In the genomic region with DNA sequence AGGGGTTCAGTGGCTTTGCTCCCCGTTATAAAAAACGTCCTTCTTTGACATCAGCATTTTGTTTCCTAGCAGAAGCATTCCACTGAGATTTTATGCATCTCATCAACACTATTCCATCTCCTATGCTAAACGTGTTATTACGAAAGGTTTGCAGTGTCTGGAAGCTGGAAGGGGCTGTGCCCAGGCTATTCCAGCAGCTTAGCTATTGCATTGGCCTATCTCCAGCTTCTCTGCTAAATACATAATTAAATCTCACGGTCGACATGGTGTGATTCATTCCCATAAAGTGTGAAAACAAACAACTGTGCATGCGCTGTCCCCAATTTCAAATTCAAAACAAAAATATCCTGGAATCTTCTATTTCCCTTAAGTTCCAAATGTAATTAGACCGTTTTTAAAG, we compare ENCODE assay signal across 30 cellular contexts.
A peak's percentile ranks its signal among the peaks of the same experiment; 100 is the strongest.
DNase-seq lines count a peak whose midpoint lies in the region; ATAC-seq and TF ChIP-seq lines count a peak whose summit lies in the region.
"Had no signal": no experiment of that assay in that cellular context is flagged by ENCODE, and none has a peak within 500 bp of the region (broad histone marks: within the 10 kb centered on the region; RNA-seq: fewer than 3 reads in every experiment).

No MANE protein-coding gene starts in this region.

- TF ChIP-seq CTCF in brain (conservative IDR thresholded peaks at IDR 0.05) (no peak), retinal pigment epithelial cell (conservative IDR thresholded peaks at IDR 0.05; ENCODE audit: low read depth, low read length) (no peak)

- no peak for ATAC-seq in HG03520 (IDR thresholded peaks at IDR 0.05; ENCODE audit: unreplicated experiment)
- ATAC-seq: activated CD8-positive, alpha-beta T cell treated with anti-CD3 and anti-CD28 coated beads, Interleukin-2, amount 10 ng/mL, durations not matched to agents 7 days and 5 days; left ventricle myocardium superior; stimulated activated memory B cell treated with anti-CD40 and anti-IgM and Interleukin-4, amounts not matched to agents 10 μg/mL and 1 μg/mL and 100 μg/mL, for 72 hours had no signal

- peak overlapping the region; percentile 32 for H3K4me3 ChIP-seq in retinal pigment epithelial cell (ENCODE audit: low read length)
- H3K4me3 ChIP-seq: ascending aorta, SJSA1, suprapubic skin had no signal

- H3K4me3 Mint-ChIP-seq in brain: peak overlapping the region in 3 of 5 experiments; percentile 54 to 64 (median 59)
- H3K4me3 Mint-ChIP-seq: activated CD8-positive, alpha-beta T cell treated with anti-CD3 and anti-CD28 coated beads, Interleukin-2, amount 10 ng/mL, durations not matched to agents 7 days and 5 days; activated naive CD8-positive, alpha-beta T cell treated with anti-CD3 and anti-CD28 coated beads, Interleukin-2, amount 10 ng/mL, durations not matched to agents 7 days and 5 days; CD4-positive, alpha-beta memory T cell; naive B cell; stimulated activated memory B cell treated with anti-CD40 and anti-IgM and Interleukin-4, amounts not matched to agents 10 μg/mL and 1 μg/mL and 100 μg/mL, for 72 hours had no signal

- no peaks in the 10 kb centered on the region for H3K36me3 Mint-ChIP-seq in brain
- H3K36me3 Mint-ChIP-seq: activated naive CD8-positive, alpha-beta T cell treated with anti-CD3 and anti-CD28 coated beads, Interleukin-2, amount 10 ng/mL, durations not matched to agents 7 days and 5 days; CD4-positive, alpha-beta memory T cell; naive B cell; stimulated activated memory B cell treated with anti-CD40 and anti-IgM and Interleukin-4, amounts not matched to agents 10 μg/mL and 1 μg/mL and 100 μg/mL, for 72 hours had no signal

- peak overlapping the region in 2 of 5 experiments; percentile 45 to 77 for H3K27ac Mint-ChIP-seq in brain
- H3K27ac Mint-ChIP-seq: activated CD8-positive, alpha-beta T cell treated with anti-CD3 and anti-CD28 coated beads, Interleukin-2, amount 10 ng/mL, durations not matched to agents 7 days and 5 days; activated naive CD8-positive, alpha-beta T cell treated with anti-CD3 and anti-CD28 coated beads, Interleukin-2, amount 10 ng/mL, durations not matched to agents 7 days and 5 days; CD4-positive, alpha-beta memory T cell; naive B cell; progenitor cell of endocrine pancreas; stimulated activated memory B cell treated with anti-CD40 and anti-IgM and Interleukin-4, amounts not matched to agents 10 μg/mL and 1 μg/mL and 100 μg/mL, for 72 hours had no signal

- H3K9me3 Mint-ChIP-seq in brain: peaks cover 0 to 17% (median 0%) of the 10 kb centered on the region in 5 experiments

- H3K4me1 Mint-ChIP-seq in brain: peaks cover 19% of the 10 kb centered on the region
- H3K4me1 Mint-ChIP-seq: activated naive CD8-positive, alpha-beta T cell treated with anti-CD3 and anti-CD28 coated beads, Interleukin-2, amount 10 ng/mL, durations not matched to agents 7 days and 5 days; stimulated activated memory B cell treated with anti-CD40 and anti-IgM and Interleukin-4, amounts not matched to agents 10 μg/mL and 1 μg/mL and 100 μg/mL, for 72 hours had no signal

- peak; percentile 6 for DNase-seq in NCI-H2029 (lab: John Stamatoyannopoulos, UW)
- no peak for DNase-seq in NCI-H2029 treated with DMSO at 0.1 percent for 48 hours (lab: John Stamatoyannopoulos, UW)
- peak; percentile 2 for DNase-seq in NCI-H446 treated with DMSO at 0.1 percent for 48 hours (lab: John Stamatoyannopoulos, UW)
- DNase-seq in retinal pigment epithelial cell (ENCODE audit: low read depth): peak; percentile 98
- no peak for DNase-seq in GM03348 (ENCODE audit: low spot score)
- DNase-seq in activated T-cell treated with anti-CD3 and anti-CD28 coated beads, Interleukin-2, amount 50 U/mL, for 1 hour: no peak
- DNase-seq: 8988T; activated CD4-positive, alpha-beta T cell treated with anti-CD3 and anti-CD28 coated beads for 1 hour; activated CD8-positive, alpha-beta T cell treated with anti-CD3 and anti-CD28 coated beads, Interleukin-2, amount 10 ng/mL, durations not matched to agents 7 days and 5 days; activated effector memory CD4-positive, alpha-beta T cell treated with anti-CD3 and anti-CD28 coated beads, Interleukin-2, amount 50 U/mL, for 16 hours; activated naive CD8-positive, alpha-beta T cell treated with anti-CD3 and anti-CD28 coated beads, Interleukin-2, amount 10 ng/mL, durations not matched to agents 7 days and 5 days; activated T-cell treated with anti-CD3 and anti-CD28 coated beads for 4 hours; CD4-positive, alpha-beta memory T cell; cerebellar nuclear complex; DMS 273 treated with DMSO at 0.1 percent for 48 hours; H7; left ventricle myocardium superior; naive B cell; NCI-H1436 treated with DMSO at 0.1 percent for 48 hours; NCI-H2171 treated with DMSO at 0.1 percent for 48 hours; NCI-H524 treated with DMSO at 0.1 percent for 48 hours; stimulated activated CD4-positive, alpha-beta T cell treated with anti-CD3 and anti-CD28 coated beads, Interleukin-4, amount 100 ng/mL, for 4 hours; T-helper 1 cell had no signal

- H3K27me3 Mint-ChIP-seq in brain: no peaks in the 10 kb centered on the region
- H3K27me3 Mint-ChIP-seq: activated naive CD8-positive, alpha-beta T cell treated with anti-CD3 and anti-CD28 coated beads, Interleukin-2, amount 10 ng/mL, durations not matched to agents 7 days and 5 days; CD4-positive, alpha-beta memory T cell; naive B cell; progenitor cell of endocrine pancreas; stimulated activated memory B cell treated with anti-CD40 and anti-IgM and Interleukin-4, amounts not matched to agents 10 μg/mL and 1 μg/mL and 100 μg/mL, for 72 hours had no signal

Comparison
In these comparisons a context has a peak if more than half of its experiments do, and no peak if none do; other contexts are left out.
1. DNase-seq: peak in NCI-H2029 (single experiment), NCI-H446 treated with DMSO at 0.1 percent for 48 hours (single experiment) and retinal pigment epithelial cell (single experiment); none in NCI-H2029 treated with DMSO at 0.1 percent for 48 hours (single experiment), GM03348 (single experiment) and activated T-cell treated with anti-CD3 and anti-CD28 coated beads, Interleukin-2, amount 50 U/mL, for 1 hour (single experiment).